In the genomic region with DNA sequence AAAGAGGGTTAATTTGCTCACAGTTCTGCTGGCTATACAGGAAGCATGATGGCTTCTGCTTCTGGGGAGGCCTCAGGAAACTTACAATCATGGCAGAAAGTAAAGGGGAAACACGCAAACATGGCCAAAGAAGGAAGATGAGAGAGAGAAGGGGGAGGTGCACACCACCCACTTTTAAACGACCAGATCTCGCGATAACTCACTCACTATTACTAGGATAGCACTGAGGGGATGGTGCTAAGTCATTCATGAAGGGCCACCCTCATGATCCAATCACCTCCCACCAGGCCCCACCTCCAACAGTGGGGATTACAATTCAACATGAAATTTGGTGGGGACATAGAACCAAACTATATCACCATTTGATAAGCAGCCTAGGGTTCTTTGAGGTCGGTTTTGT, we compare ENCODE assay signal across 30 cellular contexts.
"Had no signal": no experiment of that assay in that cellular context is flagged by ENCODE, and none has a peak within 500 bp of the region (broad histone marks: within the 10 kb centered on the region; RNA-seq: fewer than 3 reads in every experiment).

No MANE protein-coding gene starts in this region.

- H3K36me3 Mint-ChIP-seq: activated naive CD8-positive, alpha-beta T cell had no signal

- H3K27ac Mint-ChIP-seq: activated B cell treated with CpG ODN at 0.5 μM for 24 hours; activated CD8-positive, alpha-beta T cell treated with anti-CD3 and anti-CD28 coated beads for 36 hours; activated naive CD8-positive, alpha-beta T cell; activated T-helper 17 cell treated with anti-CD3 and anti-CD28 coated beads, Interleukin-2, amount 50 U/mL, for 72 hours; effector memory CD8-positive, alpha-beta T cell; T-helper 2 cell treated with Interferon-gamma antibody and Interleukin-4, amounts not matched to agents 5 μg/mL and 100 μg/mL, for 36 hours had no signal

- H3K9me3 ChIP-seq: esophagus muscularis mucosa, gastrocnemius medialis, heart left ventricle had no signal

- DNase-seq: activated B cell treated with CpG ODN at 0.5 μM for 24 hours; activated CD4-positive, alpha-beta T cell treated with anti-CD3 and anti-CD28 coated beads for 48 hours; activated CD4-positive, alpha-beta T cell treated with anti-CD3 and anti-CD28 coated beads, Interleukin-2, amount 50 U/mL, for 1 hour; activated CD4-positive, alpha-beta T cell treated with anti-CD3 and anti-CD28 coated beads, Interleukin-2, amount 50 U/mL, for 48 hours; activated CD8-positive, alpha-beta memory T cell treated with anti-CD3 and anti-CD28 coated beads for 24 hours; activated CD8-positive, alpha-beta T cell treated with anti-CD3 and anti-CD28 coated beads for 36 hours; activated effector memory CD4-positive, alpha-beta T cell treated with Interleukin-2 at 50 U/mL for 16 hours; activated gamma-delta T cell treated with Interleukin-2 at 50 U/mL for 16 hours; activated naive CD4-positive, alpha-beta T cell treated with anti-CD3 and anti-CD28 coated beads, Interleukin-2, amount 50 U/mL, for 16 hours; activated naive CD4-positive, alpha-beta T cell treated with Interleukin-2 at 50 U/mL for 16 hours; activated T-cell treated with anti-CD3 and anti-CD28 coated beads, Interleukin-2, amount 50 U/mL, for 4 hours; amniotic stem cell; anterior cingulate cortex; caudate nucleus; cortex of kidney; dermis blood vessel endothelial cell; effector CD4-positive, alpha-beta T cell; effector memory CD8-positive, alpha-beta T cell; foreskin keratinocyte; gastrocnemius medialis; glutamatergic neuron; heart left ventricle; T1000; WERI-Rb-1 had no signal

- H3K27ac ChIP-seq: esophagus muscularis mucosa, foreskin keratinocyte, gastrocnemius medialis, heart left ventricle, WERI-Rb-1 had no signal

- H3K36me3 ChIP-seq: esophagus muscularis mucosa, gastrocnemius medialis, heart left ventricle, WERI-Rb-1 had no signal

- H3K4me1 ChIP-seq: foreskin keratinocyte had no signal

- FAIRE-seq: astrocyte had no signal

- ATAC-seq: activated CD4-positive, CD25-positive, alpha-beta regulatory T cell treated with anti-CD3 and anti-CD28 coated beads, Interleukin-2, amount 50 U/mL, for 24 hours; activated CD8-positive, alpha-beta T cell treated with anti-CD3 and anti-CD28 coated beads for 36 hours; activated T-cell treated with anti-CD3 and anti-CD28 coated beads, Interleukin-2, amount 50 U/mL, for 4 hours; activated T-helper 17 cell treated with anti-CD3 and anti-CD28 coated beads, Interleukin-2, amount 50 U/mL, for 72 hours; effector memory CD8-positive, alpha-beta T cell; foreskin keratinocyte; gastrocnemius medialis; heart left ventricle had no signal

- H3K4me3 ChIP-seq: esophagus muscularis mucosa, gastrocnemius medialis, heart left ventricle had no signal

- H3K4me3 Mint-ChIP-seq: activated B cell treated with CpG ODN at 0.5 μM for 24 hours; activated CD8-positive, alpha-beta T cell treated with anti-CD3 and anti-CD28 coated beads for 36 hours; activated naive CD8-positive, alpha-beta T cell; activated T-cell treated with anti-CD3 and anti-CD28 coated beads, Interleukin-2, amount 50 U/mL, for 4 hours; activated T-helper 17 cell treated with anti-CD3 and anti-CD28 coated beads, Interleukin-2, amount 50 U/mL, for 72 hours; effector memory CD8-positive, alpha-beta T cell; T-helper 2 cell treated with Interferon-gamma antibody and Interleukin-4, amounts not matched to agents 5 μg/mL and 100 μg/mL, for 36 hours had no signal

- H3K27me3 ChIP-seq: esophagus muscularis mucosa, gastrocnemius medialis, heart left ventricle had no signal

- H3K9me3 Mint-ChIP-seq: activated B cell treated with CpG ODN at 0.5 μM for 24 hours; activated CD8-positive, alpha-beta T cell treated with anti-CD3 and anti-CD28 coated beads for 36 hours; activated T-cell treated with anti-CD3 and anti-CD28 coated beads, Interleukin-2, amount 50 U/mL, for 4 hours; activated T-helper 17 cell treated with anti-CD3 and anti-CD28 coated beads, Interleukin-2, amount 50 U/mL, for 72 hours; effector memory CD8-positive, alpha-beta T cell; T-helper 2 cell treated with Interferon-gamma antibody and Interleukin-4, amounts not matched to agents 5 μg/mL and 100 μg/mL, for 36 hours had no signal
